ENCODE assay signal across 8 cellular contexts in genomic region chr17:44108440-44109311, GRCh38. TPM values are rescaled to one million over a fixed set of nuclear protein-coding genes. Genes with fewer than 3 reads are reported as not detected.
A peak's percentile ranks its signal among the peaks of the same experiment; 100 is the strongest.
DNase-seq lines count a peak whose midpoint lies in the region; ATAC-seq, FAIRE-seq and TF ChIP-seq lines count a peak whose summit lies in the region.

No MANE protein-coding gene starts in this region.

- no peak overlapping the region for H3K4me3 ChIP-seq in astrocyte of the spinal cord (ENCODE audit: low read depth, low read length)
- H3K4me3 ChIP-seq in kidney (ENCODE audit: low read length in 2 of 2): peak overlapping the region in 1 of 2 donors; percentile 55
- peak overlapping the region in 1 of 5 donors; percentile 15 for H3K4me3 ChIP-seq in subcutaneous abdominal adipose tissue (ENCODE audit: low read depth in 1 of 5, low read length in 5 of 5)

- no peak for FAIRE-seq in kidney (lab: Jason Lieb, UNC)

- H3K9ac ChIP-seq in kidney (ENCODE audit: low read length in 2 of 2) (peak overlapping the region in 1 of 2 donors; percentile 70), subcutaneous abdominal adipose tissue (ENCODE audit: low read length in 5 of 5) (peak overlapping the region in 3 of 5 donors; percentile 39 to 59 (median 52))

- no peaks in the 10 kb centered on the region for H3K27me3 ChIP-seq in subcutaneous abdominal adipose tissue (ENCODE audit: control insufficient read depth in 5 of 5, insufficient read depth in 4 of 5, low read length in 5 of 5)

- in situ Hi-C loops in astrocyte of the spinal cord (cut with HindIII; ENCODE audit: low sequenced_read_pairs): no loop called here

- intact Hi-C loops in kidney (cut with DNase I): no loop called here

- H3K36me3 ChIP-seq in kidney (ENCODE audit: control insufficient read depth in 1 of 2, insufficient read depth in 2 of 2, low read length in 2 of 2) (peaks cover 0 to 4% of the 10 kb centered on the region in 2 donors), subcutaneous abdominal adipose tissue (ENCODE audit: control insufficient read depth in 5 of 5, insufficient read depth in 5 of 5, low read length in 5 of 5) (peaks cover 0 to 23% (median 11%) of the 10 kb centered on the region in 5 donors)

- no peaks in the 10 kb centered on the region for H3K27me3 Mint-ChIP-seq in activated T-helper 17 cell treated with anti-CD3 and anti-CD28 coated beads, Interleukin-2, amount 50 U/mL, for 72 hours

- H3K36me3 Mint-ChIP-seq in activated T-helper 17 cell treated with anti-CD3 and anti-CD28 coated beads, Interleukin-2, amount 50 U/mL, for 72 hours (ENCODE audit: low read depth): peaks cover 6% of the 10 kb centered on the region

- peak; percentile 76 for DNase-seq in HS-27A (ENCODE audit: low read depth)
- DNase-seq in astrocyte of the spinal cord (ENCODE audit: low read depth, low spot score): peak; percentile 97
- DNase-seq in kidney: peak; percentile 95
- no peak for DNase-seq in NCI-H526 (lab: John Stamatoyannopoulos, UW)

- peak overlapping the region; percentile 74 to 80 for H3K27ac ChIP-seq in kidney (ENCODE audit: low read depth in 2 of 2, low read length in 2 of 2)
- peak overlapping the region; percentile 57 for H3K27ac ChIP-seq in subcutaneous abdominal adipose tissue (ENCODE audit: low read depth, low read length)

- H3K27ac Mint-ChIP-seq in activated T-helper 17 cell treated with anti-CD3 and anti-CD28 coated beads, Interleukin-2, amount 50 U/mL, for 72 hours: no peak overlapping the region

- peaks cover 12% of the 10 kb centered on the region for H3K4me1 Mint-ChIP-seq in activated T-helper 17 cell treated with anti-CD3 and anti-CD28 coated beads, Interleukin-2, amount 50 U/mL, for 72 hours

- H3K9me3 ChIP-seq in kidney (ENCODE audit: control insufficient read depth in 1 of 2, low read length in 2 of 2): no peaks in the 10 kb centered on the region
- no peaks in the 10 kb centered on the region for H3K9me3 ChIP-seq in subcutaneous abdominal adipose tissue (ENCODE audit: control insufficient read depth in 5 of 5, low read length in 5 of 5)

- ATAC-seq in GM19023 (IDR thresholded peaks at IDR 0.05; ENCODE audit: unreplicated experiment) (no peak), HG03460 (IDR thresholded peaks at IDR 0.05; ENCODE audit: unreplicated experiment) (no peak)
- no peak for ATAC-seq in activated T-helper 17 cell treated with anti-CD3 and anti-CD28 coated beads, Interleukin-2, amount 50 U/mL, for 72 hours (replicated peaks)

- H3K9me3 Mint-ChIP-seq in activated T-helper 17 cell treated with anti-CD3 and anti-CD28 coated beads, Interleukin-2, amount 50 U/mL, for 72 hours: no peaks in the 10 kb centered on the region

- no peak overlapping the region for H3K4me3 Mint-ChIP-seq in activated T-helper 17 cell treated with anti-CD3 and anti-CD28 coated beads, Interleukin-2, amount 50 U/mL, for 72 hours

- TF ChIP-seq CTCF in astrocyte of the spinal cord (IDR thresholded peaks at IDR 0.05; ENCODE audit: low read depth, low read length) (no peak), kidney (IDR thresholded peaks at IDR 0.05; ENCODE audit: borderline replicate concordance, extremely low read depth, insufficient read depth) (no peak)

- H3K4me1 ChIP-seq in kidney (ENCODE audit: control insufficient read depth in 1 of 2, insufficient read depth in 1 of 2, low read depth in 1 of 2, low read length in 2 of 2): peaks cover 33 to 52% of the 10 kb centered on the region in 2 donors
- H3K4me1 ChIP-seq in subcutaneous abdominal adipose tissue (ENCODE audit: control insufficient read depth in 5 of 5, insufficient read depth in 5 of 5, low read length in 5 of 5): peaks cover 30 to 67% (median 62%) of the 10 kb centered on the region in 5 donors

RNA-seq across cellular contexts. Expression of gene HDAC5, which starts 14.8 kb away (rescaled TPM):
- 35.6 TPM for total RNA-seq in kidney
- polyA plus RNA-seq in kidney (ENCODE audit: insufficient read depth, low read depth, low replicate concordance): 25.3 TPM
- 10 to 100 TPM; 11.0 to 45.4 TPM for total RNA-seq in activated T-helper 17 cell treated with anti-CD3 and anti-CD28 coated beads, Interleukin-2, amount 50 U/mL, for 72 hours

RNA-seq across cellular contexts. Expression of gene HROB, which starts 33.1 kb away (rescaled TPM):
- 0.88 TPM for total RNA-seq in kidney
- polyA plus RNA-seq in kidney (ENCODE audit: insufficient read depth, low read depth, low replicate concordance): 0.17 TPM
- total RNA-seq in activated T-helper 17 cell treated with anti-CD3 and anti-CD28 coated beads, Interleukin-2, amount 50 U/mL, for 72 hours: 10 to 100 TPM; 17.9 to 23.2 TPM

RNA-seq across cellular contexts. Expression of gene G6PC3, which starts 38.1 kb away (rescaled TPM):
- 70.0 TPM for total RNA-seq in kidney
- 150 TPM for polyA plus RNA-seq in kidney (ENCODE audit: insufficient read depth, low read depth, low replicate concordance)
- total RNA-seq in activated T-helper 17 cell treated with anti-CD3 and anti-CD28 coated beads, Interleukin-2, amount 50 U/mL, for 72 hours: 10 to 100 TPM; 14.9 to 22.8 TPM

RNA-seq across cellular contexts. Expression of gene LSM12, which starts 42.2 kb away (rescaled TPM):
- 47.6 TPM for total RNA-seq in kidney
- polyA plus RNA-seq in kidney (ENCODE audit: insufficient read depth, low read depth, low replicate concordance): 29.0 TPM
- 10 to 100 TPM; 78.6 to 87.6 TPM for total RNA-seq in activated T-helper 17 cell treated with anti-CD3 and anti-CD28 coated beads, Interleukin-2, amount 50 U/mL, for 72 hours

Comparison
In these comparisons a context has a peak if more than half of its experiments do, and no peak if none do; other contexts are left out.
1. DNase-seq: peak in HS-27A (single experiment), astrocyte of the spinal cord (single experiment) and kidney (single experiment); none in NCI-H526 (0 of 2).
2. RNA of gene HROB, which starts 33.1 kb away (total RNA-seq): 17.9 to 23.2 TPM in activated T-helper 17 cell treated with anti-CD3 and anti-CD28 coated beads, Interleukin-2, amount 50 U/mL, for 72 hours; 0.88 TPM in kidney (single experiment); every median in the first group is over 10 times any median in the second.